Comparison of ENCODE assay signal across 18 cellular contexts in genomic region chr13:51235756-51236564, GRCh38. TPM values are rescaled to one million over a fixed set of nuclear protein-coding genes. Genes with fewer than 3 reads are reported as not detected.
A peak's percentile ranks its signal among the peaks of the same experiment; 100 is the strongest.
DNase-seq lines count a peak whose midpoint lies in the region; ATAC-seq and TF ChIP-seq lines count a peak whose summit lies in the region.
"Had no signal": no experiment of that assay in that cellular context is flagged by ENCODE, and none has a peak within 500 bp of the region (broad histone marks: within the 10 kb centered on the region; RNA-seq: fewer than 3 reads in every experiment).

No MANE protein-coding gene starts in this region.

- H3K27ac Mint-ChIP-seq in nephron: peak overlapping the region in 2 of 3 experiments; percentile 17 to 36
- H3K27ac Mint-ChIP-seq: activated naive CD8-positive, alpha-beta T cell; T-helper 2 cell treated with Interferon-gamma antibody and Interleukin-4, amounts not matched to agents 5 μg/mL and 100 μg/mL, for 36 hours had no signal

- no peak overlapping the region for H3K9ac ChIP-seq in HUES64 (ENCODE audit: low read depth, low read length)

- no peaks in the 10 kb centered on the region for H3K36me3 Mint-ChIP-seq in nephron (ENCODE audit: low read depth)
- H3K36me3 Mint-ChIP-seq: activated naive CD8-positive, alpha-beta T cell had no signal

- H3K79me2 ChIP-seq in DOHH2 (ENCODE audit: control insufficient read depth, low read length): no peaks in the 10 kb centered on the region

- no peaks in the 10 kb centered on the region for H3K36me3 ChIP-seq in DOHH2 (ENCODE audit: control insufficient read depth, low read length)
- H3K36me3 ChIP-seq in HUES64 (ENCODE audit: insufficient read depth, low read length): peaks cover 72% of the 10 kb centered on the region

- no peaks in the 10 kb centered on the region for H3K9me3 Mint-ChIP-seq in nephron
- H3K9me3 Mint-ChIP-seq: T-helper 2 cell treated with Interferon-gamma antibody and Interleukin-4, amounts not matched to agents 5 μg/mL and 100 μg/mL, for 36 hours had no signal

- H3F3A ChIP-seq in DOHH2 (ENCODE audit: control insufficient read depth, insufficient read depth): no peaks in the 10 kb centered on the region

- 74% methylated on average over 4 of the region's 4 CpGs for WGBS in HUES64

- peak overlapping the region; percentile 13; the same call in 1 of the 2 replicates for H3K4me2 ChIP-seq in DOHH2 (ENCODE audit: low read length)

- peaks cover 10% of the 10 kb centered on the region for H3K4me1 Mint-ChIP-seq in nephron

- no peaks in the 10 kb centered on the region for H3K9me2 ChIP-seq in DOHH2 (replicated peaks; ENCODE audit: control insufficient read depth, low read length)

- no peak for TF ChIP-seq CTCF in DOHH2 (IDR thresholded peaks at IDR 0.05; ENCODE audit: low read depth, low read length, poor library complexity, severe bottlenecking)
- no peak for TF ChIP-seq CTCF in nephron (IDR thresholded peaks at IDR 0.05; ENCODE audit: unreplicated experiment in 3 of 3)

- no peaks in the 10 kb centered on the region for H4K20me1 ChIP-seq in DOHH2 (ENCODE audit: control insufficient read depth, insufficient read depth, low read depth, low read length)

- no peak overlapping the region for H3K4me3 Mint-ChIP-seq in nephron
- H3K4me3 Mint-ChIP-seq: activated naive CD8-positive, alpha-beta T cell; T-helper 2 cell treated with Interferon-gamma antibody and Interleukin-4, amounts not matched to agents 5 μg/mL and 100 μg/mL, for 36 hours had no signal

- peaks cover 6% of the 10 kb centered on the region for H3K27me3 ChIP-seq in DOHH2 (ENCODE audit: control insufficient read depth, low read length)
- H3K27me3 ChIP-seq in HUES64 (ENCODE audit: insufficient read depth, low read length): no peaks in the 10 kb centered on the region
- H3K27me3 ChIP-seq: gastroesophageal sphincter had no signal

- peaks cover 26% of the 10 kb centered on the region for H3K27me3 Mint-ChIP-seq in nephron (ENCODE audit: low read depth)

- ATAC-seq in HG02571 (IDR thresholded peaks at IDR 0.05; ENCODE audit: unreplicated experiment) (no peak), HG02840 (IDR thresholded peaks at IDR 0.05; ENCODE audit: low FRiP score, unreplicated experiment) (no peak)
- ATAC-seq: gastroesophageal sphincter had no signal

- peak; percentile 8 to 17 for DNase-seq in dermis microvascular lymphatic vessel endothelial cell (ENCODE audit: low read depth in 2 of 2)
- DNase-seq in iPS-NIHi7 (ENCODE audit: extremely low spot score): no peak
- no peak for DNase-seq in NCI-H82 (lab: John Stamatoyannopoulos, UW)
- DNase-seq: activated CD4-positive, CD25-positive, alpha-beta regulatory T cell; NCI-H1930; NCI-H524; occipital lobe; stimulated activated CD4-positive, alpha-beta T cell treated with anti-CD3 and anti-CD28 coated beads, Interleukin-1b, Interleukin-23, amount 100 ng/mL, for 48 hours had no signal

- H3K4me1 ChIP-seq in DOHH2 (ENCODE audit: control insufficient read depth, low read length) (peaks cover 11% of the 10 kb centered on the region), HUES64 (ENCODE audit: insufficient read depth, low read length) (peaks cover 33% of the 10 kb centered on the region)

- no peak overlapping the region for H3K27ac ChIP-seq in DOHH2 (ENCODE audit: low read depth, low read length)
- peak overlapping the region; percentile 5 for H3K27ac ChIP-seq in HUES64 (ENCODE audit: low read depth, low read length)
- H3K27ac ChIP-seq: epithelial cell of prostate had no signal

- H3K4me3 ChIP-seq in DOHH2 (ENCODE audit: low read length) (no peak overlapping the region), HUES64 (ENCODE audit: low read length) (no peak overlapping the region)
- H3K4me3 ChIP-seq: coronary artery, gastroesophageal sphincter had no signal

- no peaks in the 10 kb centered on the region for H3K9me3 ChIP-seq in DOHH2 (ENCODE audit: control insufficient read depth, insufficient read depth, low read length)
- H3K9me3 ChIP-seq in HUES64 (ENCODE audit: insufficient read depth, low read depth, low read length): no peaks in the 10 kb centered on the region

RNA-seq across cellular contexts. Expression of gene FAM124A, which starts 13.8 kb away (rescaled TPM):
- 27.6 TPM for polyA plus RNA-seq in HUES64 (2013, experiment 1 of 2)
- 23.3 TPM for polyA plus RNA-seq in HUES64 (2013, experiment 2 of 2)
- 4.6 and 7.7 TPM in 2 replicates for total RNA-seq in dermis microvascular lymphatic vessel endothelial cell

Comparison
In these comparisons a context has a peak if more than half of its experiments do, and no peak if none do; other contexts are left out.
1. DNase-seq: peak in dermis microvascular lymphatic vessel endothelial cell (2 of 2); none in iPS-NIHi7 (single experiment) and NCI-H82 (single experiment).